ENCODE assay signal across 29 cellular contexts in the genomic region with DNA sequence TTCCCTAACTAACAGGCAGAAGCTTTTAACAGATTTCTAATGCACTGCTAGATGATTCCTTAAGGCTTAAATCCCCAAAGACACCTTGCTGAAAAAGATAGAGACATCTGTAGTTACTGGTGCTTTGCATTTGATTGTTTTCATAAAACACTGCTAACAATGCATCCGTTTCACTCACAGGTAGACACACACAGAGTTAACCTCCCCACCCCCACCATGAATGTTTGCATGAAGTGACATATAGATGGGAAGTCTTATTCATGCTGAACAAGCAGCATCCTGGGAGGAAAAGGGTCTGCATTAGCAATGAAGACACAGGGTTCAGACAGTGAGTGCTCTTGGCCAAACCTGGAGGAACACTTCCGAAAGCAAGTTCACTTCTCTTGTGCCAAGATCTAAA.
"Had no signal": no experiment of that assay in that cellular context is flagged by ENCODE, and none has a peak within 500 bp of the region (broad histone marks: within the 10 kb centered on the region; RNA-seq: fewer than 3 reads in every experiment).

No MANE protein-coding gene starts in this region.

- H3K4me3 ChIP-seq: left lung, lower lobe of right lung, ovary, right atrium auricular region, right lobe of liver, smooth muscle cell, stomach, testis, thyroid gland, transverse colon, upper lobe of left lung, vagina had no signal

- H3K4me1 Mint-ChIP-seq: immature natural killer cell; mesothelial cell of epicardium; naive B cell; natural killer cell; nephron progenitor cell; stimulated activated memory B cell treated with anti-CD40 and anti-IgM and Interleukin-4, amounts not matched to agents 10 μg/mL and 1 μg/mL and 100 μg/mL, for 72 hours had no signal

- ATAC-seq: left colon; left lung; lower lobe of right lung; natural killer cell; right lobe of liver; stimulated activated memory B cell treated with anti-CD40 and anti-IgM and Interleukin-4, amounts not matched to agents 10 μg/mL and 1 μg/mL and 100 μg/mL, for 72 hours had no signal

- H3K4me3 Mint-ChIP-seq: immature natural killer cell; mesothelial cell of epicardium; naive B cell; natural killer cell; nephron progenitor cell; stimulated activated memory B cell treated with anti-CD40 and anti-IgM and Interleukin-4, amounts not matched to agents 10 μg/mL and 1 μg/mL and 100 μg/mL, for 72 hours had no signal

- H3K4me1 ChIP-seq: left lung, lower lobe of right lung, right atrium auricular region, right lobe of liver, stomach, testis, thyroid gland, transverse colon, upper lobe of left lung, vagina had no signal

- H3K9me3 ChIP-seq: left lung, lower lobe of right lung, ovary, right atrium auricular region, right lobe of liver, stomach, testis, thyroid gland, transverse colon, upper lobe of left lung, vagina had no signal

- H3K9me3 Mint-ChIP-seq: mesothelial cell of epicardium; nephron progenitor cell; stimulated activated memory B cell treated with anti-CD40 and anti-IgM and Interleukin-4, amounts not matched to agents 10 μg/mL and 1 μg/mL and 100 μg/mL, for 72 hours had no signal

- H3K27me3 ChIP-seq: left lung, ovary, right atrium auricular region, right lobe of liver, stomach, testis, thyroid gland, transverse colon, upper lobe of left lung, vagina had no signal

- H3K27ac ChIP-seq: left lung, lower lobe of right lung, ovary, right atrium auricular region, right lobe of liver, stomach, testis, thyroid gland, transverse colon, upper lobe of left lung, vagina had no signal

- H3K36me3 ChIP-seq: left lung, lower lobe of right lung, ovary, right atrium auricular region, right lobe of liver, stomach, thyroid gland, transverse colon, upper lobe of left lung, vagina had no signal

- FAIRE-seq: islet of Langerhans had no signal

- H3K27ac Mint-ChIP-seq: immature natural killer cell; mesothelial cell of epicardium; naive B cell; natural killer cell; nephron progenitor cell; progenitor cell of endocrine pancreas; stimulated activated memory B cell treated with anti-CD40 and anti-IgM and Interleukin-4, amounts not matched to agents 10 μg/mL and 1 μg/mL and 100 μg/mL, for 72 hours had no signal

- H3K4me2 ChIP-seq: smooth muscle cell had no signal

- DNase-seq: immature natural killer cell; kidney; left colon; left lung; lower lobe of right lung; mammary epithelial cell; mesenchymal stem cell; naive B cell; natural killer cell; nephron progenitor cell; ovary; right lobe of liver; stimulated activated CD4-positive, alpha-beta T cell treated with anti-CD3 and anti-CD28 coated beads, Interleukin-1b, Interleukin-23, amount 100 ng/mL, for 48 hours; stimulated activated CD4-positive, alpha-beta T cell treated with anti-CD3 and anti-CD28 coated beads, Interleukin-2, amount 100 ng/mL, for 48 hours; stimulated activated CD4-positive, alpha-beta T cell treated with anti-CD3 and anti-CD28 coated beads, Interleukin-4, amount 100 ng/mL, for 4 hours; stimulated activated CD8-positive, alpha-beta memory T cell treated with anti-CD3 and anti-CD28 coated beads, Interleukin-4, amount 100 ng/mL, for 48 hours; stimulated activated naive CD4-positive, alpha-beta T cell treated with Interleukin-2 at 50 U/mL for 16 hours; stomach; testis; thyroid gland; transverse colon; upper lobe of left lung had no signal

- H3K27me3 Mint-ChIP-seq: naive B cell; progenitor cell of endocrine pancreas; stimulated activated memory B cell treated with anti-CD40 and anti-IgM and Interleukin-4, amounts not matched to agents 10 μg/mL and 1 μg/mL and 100 μg/mL, for 72 hours had no signal
